8 cellular contexts compared by ENCODE assay signal in genomic region chr2:181891258-181891965, GRCh38. TPM values are rescaled to one million over a fixed set of nuclear protein-coding genes. Genes with fewer than 3 reads are reported as not detected.
DNase-seq lines count a peak whose midpoint lies in the region; ATAC-seq, FAIRE-seq and TF ChIP-seq lines count a peak whose summit lies in the region.

Gene ITPRID2 (plus strand): TSS chr2:181891730. CDS start chr2:181892067, 337 bp downstream.

- TF ChIP-seq CTCF in LNCaP clone FGC (IDR thresholded peaks at IDR 0.05; ENCODE audit: control insufficient read depth, extremely low read depth, insufficient read depth): no peak
- TF ChIP-seq CTCF in pancreas (IDR thresholded peaks at IDR 0.05): no peak
- TF ChIP-seq CTCF in tibial nerve (IDR thresholded peaks at IDR 0.05): peak in 4 of 5 experiments; percentile 42 to 70 (median 60)

- H3K4me1 ChIP-seq in pancreas (peaks cover 16 to 19% (median 18%) of the 10 kb centered on the region in 3 donors), tibial nerve (peaks cover 0 to 51% (median 11%) of the 10 kb centered on the region in 4 donors)

- peak; percentile 11 to 49 for TF ChIP-seq POLR2A in tibial nerve (IDR thresholded peaks at IDR 0.05)

- H3K9me3 ChIP-seq in pancreas (no peaks in the 10 kb centered on the region), tibial nerve (no peaks in the 10 kb centered on the region)

- peaks cover 19% of the 10 kb centered on the region for H3K36me3 Mint-ChIP-seq in activated naive CD8-positive, alpha-beta T cell treated with anti-CD3 and anti-CD28 coated beads for 36 hours

- intact Hi-C loops in Right ventricle myocardium superior (cut with DNase I): loop anchor here (5.0 kb wide), 1 partner anchor 149 kb away; no protein-coding TSS in a partner anchor
- intact Hi-C loops in pancreas (cut with DNase I): loop anchor here in 1 of 3 donors (10.0 kb wide), 1 partner anchor 47 kb away; no protein-coding TSS in a partner anchor

- no peak for TF ChIP-seq EP300 in tibial nerve (IDR thresholded peaks at IDR 0.05)

- peak within 1 kb of the TSS; percentile 72 for H3K4me3 ChIP-seq in LNCaP clone FGC (ENCODE audit: low read depth, low read length)
- H3K4me3 ChIP-seq in pancreas: peak within 1 kb of the TSS; percentile 70 to 80 (median 78)
- peak within 1 kb of the TSS; percentile 69 to 98 (median 90) for H3K4me3 ChIP-seq in tibial nerve

- 0 to 1% methylated on average over 23 to 58 of the region's 58 CpGs for WGBS in pancreas, 2 donors
- WGBS in tibial nerve, 2 donors: 0% methylated on average over 50 to 57 of the region's 58 CpGs

- DNase-seq in GDM1 (lab: John Stamatoyannopoulos, UW) (peak; percentile 89), H4 (ENCODE audit: low spot score) (peak; percentile 69), LNCaP clone FGC (ENCODE audit: low read depth) (no peak), SKM-1 treated with dmso at 0.1 percent for 144 hours (lab: John Stamatoyannopoulos, UW; ENCODE audit: unreplicated experiment) (peak; percentile 84), Right ventricle myocardium superior (peak; percentile 92), pancreas (peak; percentile 88 to 94 (median 91)), tibial nerve (ENCODE audit: low spot score in 2 of 2) (peak; percentile 69 to 74)
- DNase-seq in activated naive CD8-positive, alpha-beta T cell treated with anti-CD3 and anti-CD28 coated beads for 36 hours: peak; percentile 84

- H3K27ac Mint-ChIP-seq in activated naive CD8-positive, alpha-beta T cell treated with anti-CD3 and anti-CD28 coated beads for 36 hours: peak within 1 kb of the TSS; percentile 94

- H3K27me3 Mint-ChIP-seq in activated naive CD8-positive, alpha-beta T cell treated with anti-CD3 and anti-CD28 coated beads for 36 hours: peaks cover 25% of the 10 kb centered on the region

- peak within 1 kb of the TSS; percentile 96 for H3K4me3 Mint-ChIP-seq in activated naive CD8-positive, alpha-beta T cell treated with anti-CD3 and anti-CD28 coated beads for 36 hours

- no peak for FAIRE-seq in pancreas (lab: Jason Lieb, UNC)

- no peaks in the 10 kb centered on the region for H3K9me3 Mint-ChIP-seq in activated naive CD8-positive, alpha-beta T cell treated with anti-CD3 and anti-CD28 coated beads for 36 hours

- H3K27ac ChIP-seq in pancreas: peak within 1 kb of the TSS; percentile 94 to 100 (median 98)
- H3K27ac ChIP-seq in tibial nerve: peak within 1 kb of the TSS; percentile 94 to 98 (median 96)

- peaks cover 31% of the 10 kb centered on the region for H3K4me1 Mint-ChIP-seq in activated naive CD8-positive, alpha-beta T cell treated with anti-CD3 and anti-CD28 coated beads for 36 hours

- H3K36me3 ChIP-seq in pancreas (no peaks in the 10 kb centered on the region), tibial nerve (no peaks in the 10 kb centered on the region)

- ATAC-seq in Right ventricle myocardium superior (ENCODE audit: poor library complexity) (peak; percentile 97), pancreas (peak; percentile 72 to 90 (median 88))

- H3K27me3 ChIP-seq in pancreas (no peaks in the 10 kb centered on the region), tibial nerve (no peaks in the 10 kb centered on the region)

RNA-seq across cellular contexts. Expression of gene ITPRID2, which starts in this region (rescaled TPM):
- total RNA-seq in H4 (2014; rRNA removed; shearing (Covaris generic)): 68.5 and 95.2 TPM in 2 replicates
- 10 to 100 TPM; 47.2 to 49.4 TPM for total RNA-seq in activated naive CD8-positive, alpha-beta T cell treated with anti-CD3 and anti-CD28 coated beads for 36 hours
- 65.6 TPM for total RNA-seq in Right ventricle myocardium superior
- 100 to 1,000 TPM; 304 to 497 (median 336) TPM for total RNA-seq in pancreas
- 10 to 100 TPM; 85.6 to 99.0 TPM for polyA plus RNA-seq in pancreas
- total RNA-seq in tibial nerve: 100 to 1,000 TPM; 203 to 300 (median 245) TPM

Comparison
In these comparisons a context has a peak if more than half of its experiments do, and no peak if none do; other contexts are left out.
1. CTCF ChIP-seq: peak in tibial nerve (4 of 5); none in LNCaP clone FGC (single experiment) and pancreas (0 of 4).
2. Peak in every context shown above with its lines, with median percentiles within 50 percentile points of each other: H3K4me3 ChIP-seq.